8 cellular contexts compared by ENCODE assay signal in the genomic region with DNA sequence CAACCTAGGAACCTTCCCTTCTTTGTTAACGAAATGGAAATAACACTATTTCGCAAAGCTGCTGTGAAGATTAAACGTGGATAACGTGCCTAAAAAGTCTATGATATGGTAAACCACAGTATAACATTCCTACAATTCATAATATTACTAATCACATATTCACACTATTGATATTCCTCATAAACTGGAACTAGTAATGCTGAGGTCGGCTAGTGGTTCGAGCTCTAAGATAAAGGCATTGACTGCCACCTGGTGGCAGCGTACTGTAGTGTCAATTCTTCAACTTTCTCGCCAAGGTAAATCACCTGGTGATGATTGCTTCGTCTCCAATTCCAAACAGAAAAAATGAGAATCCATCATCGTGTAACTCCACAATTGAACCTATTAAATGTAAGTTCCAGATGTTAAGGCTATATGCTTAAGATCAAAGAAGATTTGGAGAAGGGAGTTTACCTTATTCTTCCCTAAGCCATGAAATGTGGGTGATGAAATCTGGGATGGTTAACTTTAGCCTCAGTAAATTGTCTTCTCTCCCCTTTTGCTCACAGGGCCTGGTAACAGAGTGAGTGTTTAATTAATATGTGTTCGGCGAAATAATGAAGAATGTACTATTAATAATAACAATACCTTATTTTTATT.
DNase-seq lines count a peak whose midpoint lies in the region; ATAC-seq, FAIRE-seq and TF ChIP-seq lines count a peak whose summit lies in the region.

No MANE protein-coding gene starts in this region.

- no peak overlapping the region for H3K9ac ChIP-seq in adipocyte (ENCODE audit: low read length)

- POLR2A ChIA-PET in HEK293T (lab: Yijun Ruan, JAX): no interaction called here

- WGBS in upper lobe of left lung, 2 donors: 32 to 33% methylated on average over 12 of the region's 12 CpGs

- TF ChIP-seq POLR2A in upper lobe of left lung (IDR thresholded peaks at IDR 0.05): no peak

- CTCF ChIA-PET in HEK293T (lab: Yijun Ruan, JAX): no interaction called here

- TF ChIP-seq EP300 in upper lobe of left lung (IDR thresholded peaks at IDR 0.05): no peak

- no peak overlapping the region for H3K4me3 ChIP-seq in adipocyte (ENCODE audit: low read length)
- no peak overlapping the region for H3K4me3 ChIP-seq in upper lobe of left lung

- DNase-seq in stimulated activated CD4-positive, alpha-beta T cell treated with anti-CD3 and anti-CD28 coated beads, Interleukin-12 subunit alpha, Interleukin-12 subunit beta, amount 100 ng/mL, for 48 hours (ENCODE audit: low read depth in 2 of 3, low spot score in 1 of 3): peak in 2 of 3 donors; percentile 4
- DNase-seq in stimulated activated CD4-positive, alpha-beta T cell treated with anti-CD3 and anti-CD28 coated beads, Interleukin-4, amount 100 ng/mL, for 24 hours: no peak
- DNase-seq in HEK293T (ENCODE audit: extremely low spot score): peak; percentile 20
- peak; percentile 1 to 38 for DNase-seq in NCI-H1930 (lab: John Stamatoyannopoulos, UW)
- DNase-seq in adipocyte (ENCODE audit: low read depth): peak; percentile 79
- DNase-seq in upper lobe of left lung: no peak

- FAIRE-seq in islet of Langerhans (lab: Jason Lieb, UNC): peak; percentile 82

- peak; percentile 22 to 50 (median 39) for TF ChIP-seq CTCF in upper lobe of left lung (IDR thresholded peaks at IDR 0.05)

- no peaks in the 10 kb centered on the region for H3K4me1 ChIP-seq in adipocyte (ENCODE audit: control insufficient read depth, insufficient read depth, low read length)
- no peaks in the 10 kb centered on the region for H3K4me1 ChIP-seq in upper lobe of left lung

- no peak overlapping the region for H3K27ac ChIP-seq in upper lobe of left lung

- H3K9me3 ChIP-seq in adipocyte (ENCODE audit: control insufficient read depth, low read length) (no peaks in the 10 kb centered on the region), upper lobe of left lung (no peaks in the 10 kb centered on the region)

- H3K27me3 ChIP-seq in adipocyte (replicated peaks; ENCODE audit: control insufficient read depth, insufficient read depth, low read length) (peaks cover 4% of the 10 kb centered on the region), upper lobe of left lung (no peaks in the 10 kb centered on the region)

- ATAC-seq in upper lobe of left lung (ENCODE audit: low FRiP score in 2 of 2) (peak in 1 of 2 donors; percentile 73), HG02938 (IDR thresholded peaks at IDR 0.05; ENCODE audit: unreplicated experiment) (no peak)

- no peaks in the 10 kb centered on the region for H3K36me3 ChIP-seq in adipocyte (ENCODE audit: control insufficient read depth, insufficient read depth, low read length, severe bottlenecking)
- no peaks in the 10 kb centered on the region for H3K36me3 ChIP-seq in upper lobe of left lung

TF ChIP-seq in HEK293T, 16 proteins besides CTCF, POLR2A, EP300 and RAD21:
- TF ChIP-seq NFRKB (IDR thresholded peaks at IDR 0.05): no peak
- TF ChIP-seq TARDBP (IDR thresholded peaks at IDR 0.05): no peak
- no peak for TF ChIP-seq SUZ12 (IDR thresholded peaks at IDR 0.05)
- no peak for TF ChIP-seq ELF4 (IDR thresholded peaks at IDR 0.05)
- no peak for TF ChIP-seq PKNOX1 (IDR thresholded peaks at IDR 0.05)

Comparison
In these comparisons a context has a peak if more than half of its experiments do, and no peak if none do; other contexts are left out.
1. DNase-seq: peak in stimulated activated CD4-positive, alpha-beta T cell treated with anti-CD3 and anti-CD28 coated beads, Interleukin-12 subunit alpha, Interleukin-12 subunit beta, amount 100 ng/mL, for 48 hours (2 of 3), HEK293T (single experiment), NCI-H1930 (2 of 2) and adipocyte (single experiment); none in stimulated activated CD4-positive, alpha-beta T cell treated with anti-CD3 and anti-CD28 coated beads, Interleukin-4, amount 100 ng/mL, for 24 hours (single experiment) and upper lobe of left lung (0 of 2).